Comparison of ENCODE assay signal across 17 cellular contexts in the genomic region with DNA sequence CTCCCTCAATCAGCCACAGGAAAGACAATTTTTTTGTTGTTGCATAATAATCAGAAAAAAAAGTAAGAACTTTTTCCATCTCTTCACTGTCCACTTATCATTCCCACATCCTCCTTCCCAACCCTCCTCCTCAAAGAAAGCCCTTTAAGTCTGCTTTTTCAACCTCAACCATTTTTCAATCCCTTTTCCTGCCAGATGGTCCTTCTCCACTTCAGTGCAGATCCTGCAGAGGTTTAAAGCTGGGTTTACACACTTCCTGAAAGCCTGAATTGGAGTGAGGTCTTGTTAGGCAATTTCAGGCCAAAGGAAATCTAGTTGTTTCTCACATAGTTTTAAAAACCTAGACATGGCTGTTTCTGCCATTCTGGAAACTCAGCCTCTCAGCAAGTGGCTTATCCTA.
DNase-seq lines count a peak whose midpoint lies in the region; ATAC-seq, FAIRE-seq and TF ChIP-seq lines count a peak whose summit lies in the region.
"Had no signal": no experiment of that assay in that cellular context is flagged by ENCODE, and none has a peak within 500 bp of the region (broad histone marks: within the 10 kb centered on the region; RNA-seq: fewer than 3 reads in every experiment).

No MANE protein-coding gene starts in this region.

- no peaks in the 10 kb centered on the region for H3K36me3 ChIP-seq in left ventricle myocardium inferior
- H3K36me3 ChIP-seq in astrocyte (ENCODE audit: insufficient read depth, low read length) = no peaks in the 10 kb centered on the region
- H3K36me3 ChIP-seq in lower lobe of right lung = no peaks in the 10 kb centered on the region
- H3K36me3 ChIP-seq in vagina = no peaks in the 10 kb centered on the region
- H3K36me3 ChIP-seq: cardiac muscle cell had no signal

- TF ChIP-seq POLR2A in vagina (IDR thresholded peaks at IDR 0.05) = no peak

- no peaks in the 10 kb centered on the region for H3K27me3 ChIP-seq in left ventricle myocardium inferior (ENCODE audit: low read depth)
- no peaks in the 10 kb centered on the region for H3K27me3 ChIP-seq in astrocyte (ENCODE audit: insufficient read depth, low read length)
- no peaks in the 10 kb centered on the region for H3K27me3 ChIP-seq in lower lobe of right lung (ENCODE audit: low read depth)
- H3K27me3 ChIP-seq in vagina = no peaks in the 10 kb centered on the region
- H3K27me3 ChIP-seq in dorsolateral prefrontal cortex = no peaks in the 10 kb centered on the region
- H3K27me3 ChIP-seq: cardiac muscle cell had no signal

- H4K20me1 ChIP-seq in astrocyte (ENCODE audit: insufficient read depth, low read length) = peaks cover 60% of the 10 kb centered on the region

- no peak for ATAC-seq in Right ventricle myocardium inferior
- no peak for ATAC-seq in lower lobe of right lung
- ATAC-seq in GM19328 (IDR thresholded peaks at IDR 0.05; ENCODE audit: unreplicated experiment) = no peak
- ATAC-seq: activated CD4-positive, CD25-positive, alpha-beta regulatory T cell treated with anti-CD3 and anti-CD28 coated beads, Interleukin-2, amount 50 U/mL, for 24 hours; activated naive CD4-positive, alpha-beta T cell treated with anti-CD3 and anti-CD28 coated beads, Interleukin-2, amount 50 U/mL, for 72 hours; mucosa of descending colon; T-cell had no signal

- H3K79me2 ChIP-seq in astrocyte (ENCODE audit: insufficient read depth, low read length) = peaks cover 75% of the 10 kb centered on the region

- H3K4me1 ChIP-seq in left ventricle myocardium inferior (peaks cover 98% of the 10 kb centered on the region), astrocyte (ENCODE audit: insufficient read depth, low read length) (peaks cover 26% of the 10 kb centered on the region), lower lobe of right lung (peaks cover 53% of the 10 kb centered on the region), vagina (peaks cover 66% of the 10 kb centered on the region)

- intact Hi-C loops in left ventricle myocardium inferior (cut with micrococcal nuclease) (no loop called here), Right ventricle myocardium inferior (cut with DNase I) (no loop called here), lower lobe of right lung (cut with DNase I) (no loop called here), vagina (cut with DNase I) (loop anchor here (5.0 kb wide), 1 partner anchor 44 kb away; no protein-coding TSS in a partner anchor), dorsolateral prefrontal cortex (cut with DNase I) (no loop called here)

- no peak overlapping the region for H2AFZ ChIP-seq in astrocyte (ENCODE audit: low read depth, low read length)

- peaks cover 2% of the 10 kb centered on the region for H3K9me3 Mint-ChIP-seq in astrocyte (ENCODE audit: unreplicated experiment)
- H3K9me3 Mint-ChIP-seq: activated naive CD4-positive, alpha-beta T cell treated with anti-CD3 and anti-CD28 coated beads, Interleukin-2, amount 50 U/mL, for 72 hours; T-cell had no signal

- no peak overlapping the region for H3K4me2 ChIP-seq in astrocyte (ENCODE audit: low read length)

- H3K4me3 ChIP-seq in left ventricle myocardium inferior = no peak overlapping the region
- no peak overlapping the region for H3K4me3 ChIP-seq in astrocyte (ENCODE audit: insufficient read depth, low read depth, low read length)
- H3K4me3 ChIP-seq in lower lobe of right lung = no peak overlapping the region
- H3K4me3 ChIP-seq in vagina = no peak overlapping the region
- H3K4me3 ChIP-seq in dorsolateral prefrontal cortex = no peak overlapping the region
- H3K4me3 ChIP-seq: cardiac muscle cell, mucosa of descending colon had no signal

- H3K27ac ChIP-seq in left ventricle myocardium inferior (replicated peaks) (peak overlapping the region; percentile 75), astrocyte (ENCODE audit: low read depth, low read length) (no peak overlapping the region), lower lobe of right lung (peak overlapping the region; percentile 47), vagina (peak overlapping the region; percentile 42), dorsolateral prefrontal cortex (peak overlapping the region in 10 of 59 donors; percentile 3 to 71 (median 21))
- H3K27ac ChIP-seq: cardiac muscle cell had no signal

- H3K9ac ChIP-seq in astrocyte (ENCODE audit: low read length) = no peak overlapping the region

- H3K4me1 Mint-ChIP-seq in astrocyte (ENCODE audit: low read depth, unreplicated experiment) = peaks cover 30% of the 10 kb centered on the region
- H3K4me1 Mint-ChIP-seq: T-cell had no signal

- no peak overlapping the region for H3K4me3 Mint-ChIP-seq in astrocyte (ENCODE audit: unreplicated experiment)
- H3K4me3 Mint-ChIP-seq: T-cell had no signal

- no peaks in the 10 kb centered on the region for H3K27me3 Mint-ChIP-seq in astrocyte (ENCODE audit: low read depth, unreplicated experiment)

- FAIRE-seq in astrocyte (lab: Jason Lieb, UNC) (no peak), urothelium cell line (lab: Jason Lieb, UNC) (no peak)
- FAIRE-seq: GM18507 had no signal

- DNase-seq in left ventricle myocardium inferior (no peak), Right ventricle myocardium inferior (ENCODE audit: missing footprints) (no peak), astrocyte (ENCODE audit: low read depth) (peak; percentile 73), lower lobe of right lung (no peak), vagina (ENCODE audit: extremely low spot score in 2 of 2) (no peak), dorsolateral prefrontal cortex (no peak), urothelium cell line (ENCODE audit: low spot score) (no peak)
- DNase-seq: ACHN, Karpas-422, mucosa of descending colon, RPMI8226, T-cell had no signal

- H3K36me3 Mint-ChIP-seq in astrocyte (ENCODE audit: low read depth, unreplicated experiment) = peaks cover 11% of the 10 kb centered on the region
- H3K36me3 Mint-ChIP-seq: activated naive CD4-positive, alpha-beta T cell treated with anti-CD3 and anti-CD28 coated beads, Interleukin-2, amount 50 U/mL, for 72 hours; T-cell had no signal

- H3K9me3 ChIP-seq in left ventricle myocardium inferior (replicated peaks) = no peaks in the 10 kb centered on the region
- no peaks in the 10 kb centered on the region for H3K9me3 ChIP-seq in astrocyte (ENCODE audit: insufficient read depth, low read depth, low read length)
- H3K9me3 ChIP-seq in lower lobe of right lung = no peaks in the 10 kb centered on the region
- no peaks in the 10 kb centered on the region for H3K9me3 ChIP-seq in vagina
- H3K9me3 ChIP-seq: mucosa of descending colon had no signal

- no peak overlapping the region for H3K27ac Mint-ChIP-seq in astrocyte (ENCODE audit: unreplicated experiment)
- H3K27ac Mint-ChIP-seq: activated naive CD4-positive, alpha-beta T cell treated with anti-CD3 and anti-CD28 coated beads, Interleukin-2, amount 50 U/mL, for 72 hours; T-cell had no signal

- no peak for TF ChIP-seq CTCF in left ventricle myocardium inferior (IDR thresholded peaks at IDR 0.05; ENCODE audit: borderline replicate concordance)
- no peak for TF ChIP-seq CTCF in astrocyte (IDR thresholded peaks at IDR 0.05; ENCODE audit: insufficient read depth, low read depth, low read length)
- no peak for TF ChIP-seq CTCF in lower lobe of right lung (IDR thresholded peaks at IDR 0.05)
- TF ChIP-seq CTCF in vagina (IDR thresholded peaks at IDR 0.05) = no peak
- no peak for TF ChIP-seq CTCF in dorsolateral prefrontal cortex (IDR thresholded peaks at IDR 0.05 in 54 of 56, conservative IDR thresholded peaks at IDR 0.05 in 2 of 56; ENCODE audit: low read depth in 1 of 56, partially characterized antibody in 56 of 56)
